ENCODE assay signal across 27 cellular contexts in genomic region chrX:69107747-69108410, GRCh38. TPM values are rescaled to one million over a fixed set of nuclear protein-coding genes. Genes with fewer than 3 reads are reported as not detected.
A peak's percentile ranks its signal among the peaks of the same experiment; 100 is the strongest.
DNase-seq lines count a peak whose midpoint lies in the region; ATAC-seq, FAIRE-seq and TF ChIP-seq lines count a peak whose summit lies in the region.
"Had no signal": no experiment of that assay in that cellular context is flagged by ENCODE, and none has a peak within 500 bp of the region (broad histone marks: within the 10 kb centered on the region; RNA-seq: fewer than 3 reads in every experiment).

No MANE protein-coding gene starts in this region.

- peaks cover 3% of the 10 kb centered on the region for H3K27me3 Mint-ChIP-seq in mesothelial cell of epicardium (ENCODE audit: low read depth)
- H3K27me3 Mint-ChIP-seq in type B pancreatic cell: no peaks in the 10 kb centered on the region
- H3K27me3 Mint-ChIP-seq: activated naive CD8-positive, alpha-beta T cell treated with anti-CD3 and anti-CD28 coated beads for 36 hours; activated T-helper 17 cell treated with anti-CD3 and anti-CD28 coated beads, Interleukin-2, amount 50 U/mL, for 72 hours had no signal

- no peak overlapping the region for H3K4me3 ChIP-seq in right atrium auricular region
- H3K4me3 ChIP-seq in K562: no peak overlapping the region
- H3K4me3 ChIP-seq: colonic mucosa, prostate gland, thoracic aorta had no signal

- peak overlapping the region in 1 of 2 experiments; percentile 41; a peak in 2 of 4 replicates for H3K9ac ChIP-seq in K562 (ENCODE audit: insufficient read depth in 1 of 2, low read depth in 2 of 2, low read length in 2 of 2)
- H3K9ac ChIP-seq: SK-N-SH had no signal

- H3K9me3 Mint-ChIP-seq in mesothelial cell of epicardium (peaks cover 6% of the 10 kb centered on the region), type B pancreatic cell (no peaks in the 10 kb centered on the region)
- H3K9me3 Mint-ChIP-seq: activated naive CD8-positive, alpha-beta T cell treated with anti-CD3 and anti-CD28 coated beads for 36 hours; activated T-helper 17 cell treated with anti-CD3 and anti-CD28 coated beads, Interleukin-2, amount 50 U/mL, for 72 hours; natural killer cell; stimulated activated naive B cell treated with anti-CD40 and anti-IgM and Interleukin-4, amounts not matched to agents 10 μg/mL and 1 μg/mL and 100 μg/mL, for 72 hours had no signal

- TF ChIP-seq EP300 in K562 (IDR thresholded peaks at IDR 0.05; ENCODE audit: low read length): no peak

- CTCF ChIA-PET in K562 (lab: Yijun Ruan, JAX; ENCODE audit: low intra/inter-chr PET ratio): no interaction called here

- no peaks in the 10 kb centered on the region for H3K9me3 ChIP-seq in right atrium auricular region
- H3K9me3 ChIP-seq in K562 (replicated peaks; ENCODE audit: control insufficient read depth, insufficient read depth, low read depth, low read length): no peaks in the 10 kb centered on the region
- H3K9me3 ChIP-seq: colonic mucosa, prostate gland, SK-N-SH, thoracic aorta had no signal

- in situ Hi-C loops in K562 (cut with MboI): no loop called here

- ATAC-seq in Right ventricle myocardium superior (ENCODE audit: poor library complexity) (peak; percentile 25), K562 (no peak), GM18873 (IDR thresholded peaks at IDR 0.05; ENCODE audit: low FRiP score, unreplicated experiment) (no peak), GM19463 (IDR thresholded peaks at IDR 0.05; ENCODE audit: unreplicated experiment) (no peak), HG02623 (IDR thresholded peaks at IDR 0.05; ENCODE audit: unreplicated experiment) (no peak)
- ATAC-seq: activated T-helper 17 cell treated with anti-CD3 and anti-CD28 coated beads, Interleukin-2, amount 50 U/mL, for 72 hours; natural killer cell; stimulated activated naive B cell treated with anti-CD40 and anti-IgM and Interleukin-4, amounts not matched to agents 10 μg/mL and 1 μg/mL and 100 μg/mL, for 72 hours had no signal

- BruUV-seq in K562 (replicated peaks; lab: Mats Ljungman, UMichigan): no TSS peak

- WGBS in K562 (ENCODE audit: insufficient coverage, low coverage, missing lambda C conversion rate): no CpG with 5 or more reads among the region's 7 CpGs

- H3K27me3 ChIP-seq in right atrium auricular region (no peaks in the 10 kb centered on the region), K562 (ENCODE audit: control insufficient read depth in 2 of 2, insufficient read depth in 2 of 2, low read length in 2 of 2) (no peaks in the 10 kb centered on the region)
- H3K27me3 ChIP-seq: colonic mucosa had no signal

- TF ChIP-seq POLR2A in K562 (conservative IDR thresholded peaks at IDR 0.05): no peak

- no peaks in the 10 kb centered on the region for H3K36me3 ChIP-seq in right atrium auricular region
- H3K36me3 ChIP-seq in K562 (ENCODE audit: control insufficient read depth, insufficient read depth, low read length): no peaks in the 10 kb centered on the region
- H3K36me3 ChIP-seq: colonic mucosa, prostate gland, thoracic aorta, WERI-Rb-1 had no signal

- TF ChIP-seq CTCF in right atrium auricular region (IDR thresholded peaks at IDR 0.05) (no peak), K562 (IDR thresholded peaks at IDR 0.05 in 2 of 3, conservative IDR thresholded peaks at IDR 0.05 in 1 of 3; ENCODE audit: insufficient read depth in 2 of 3, low read depth in 1 of 3, low read length in 3 of 3) (no peak), mesothelial cell of epicardium (IDR thresholded peaks at IDR 0.05; ENCODE audit: unreplicated experiment) (no peak), type B pancreatic cell (conservative IDR thresholded peaks at IDR 0.05) (no peak)

- peaks cover 50% of the 10 kb centered on the region for H3K4me1 Mint-ChIP-seq in mesothelial cell of epicardium
- peaks cover 36% of the 10 kb centered on the region for H3K4me1 Mint-ChIP-seq in type B pancreatic cell (ENCODE audit: unreplicated experiment)
- H3K4me1 Mint-ChIP-seq: activated naive CD8-positive, alpha-beta T cell treated with anti-CD3 and anti-CD28 coated beads for 36 hours; activated T-helper 17 cell treated with anti-CD3 and anti-CD28 coated beads, Interleukin-2, amount 50 U/mL, for 72 hours; natural killer cell; stimulated activated naive B cell treated with anti-CD40 and anti-IgM and Interleukin-4, amounts not matched to agents 10 μg/mL and 1 μg/mL and 100 μg/mL, for 72 hours had no signal

- POLR2A ChIA-PET in K562 (lab: Yijun Ruan, JAX): interaction anchor here (1.0 kb wide), 1 partner anchor 18 kb away, joined by 4 read pairs; no protein-coding TSS in a partner anchor

- H3K4me3 Mint-ChIP-seq in mesothelial cell of epicardium: no peak overlapping the region
- H3K4me3 Mint-ChIP-seq in type B pancreatic cell: no peak overlapping the region
- H3K4me3 Mint-ChIP-seq: activated naive CD8-positive, alpha-beta T cell treated with anti-CD3 and anti-CD28 coated beads for 36 hours; activated T-helper 17 cell treated with anti-CD3 and anti-CD28 coated beads, Interleukin-2, amount 50 U/mL, for 72 hours; natural killer cell; stimulated activated naive B cell treated with anti-CD40 and anti-IgM and Interleukin-4, amounts not matched to agents 10 μg/mL and 1 μg/mL and 100 μg/mL, for 72 hours had no signal

- H3K36me3 Mint-ChIP-seq in mesothelial cell of epicardium (no peaks in the 10 kb centered on the region), type B pancreatic cell (no peaks in the 10 kb centered on the region)
- H3K36me3 Mint-ChIP-seq: activated naive CD8-positive, alpha-beta T cell treated with anti-CD3 and anti-CD28 coated beads for 36 hours; natural killer cell; stimulated activated naive B cell treated with anti-CD40 and anti-IgM and Interleukin-4, amounts not matched to agents 10 μg/mL and 1 μg/mL and 100 μg/mL, for 72 hours had no signal

- peak overlapping the region; percentile 91 for H3K27ac Mint-ChIP-seq in mesothelial cell of epicardium
- H3K27ac Mint-ChIP-seq in type B pancreatic cell: peak overlapping the region; percentile 19
- H3K27ac Mint-ChIP-seq: activated naive CD8-positive, alpha-beta T cell treated with anti-CD3 and anti-CD28 coated beads for 36 hours; activated T-helper 17 cell treated with anti-CD3 and anti-CD28 coated beads, Interleukin-2, amount 50 U/mL, for 72 hours; natural killer cell; stimulated activated naive B cell treated with anti-CD40 and anti-IgM and Interleukin-4, amounts not matched to agents 10 μg/mL and 1 μg/mL and 100 μg/mL, for 72 hours had no signal

- H3K27ac ChIP-seq in right atrium auricular region (no peak overlapping the region), K562 (ENCODE audit: extremely low read depth, low read depth, low read length) (peak overlapping the region; percentile 46; the same call in 1 of the 3 replicates)
- H3K27ac ChIP-seq: colonic mucosa, prostate gland, thoracic aorta, WERI-Rb-1 had no signal

- H2AFZ ChIP-seq in K562 (ENCODE audit: low read depth, low read length): peak overlapping the region; percentile 79

- FAIRE-seq in K562 (lab: Jason Lieb, UNC): no peak
- FAIRE-seq: D721Med had no signal

- no peak overlapping the region for H3K4me2 ChIP-seq in K562 (ENCODE audit: insufficient read depth, low read length)
- H3K4me2 ChIP-seq: SK-N-SH had no signal

- no peak for TF ChIP-seq RAD21 in K562 (CRISPR knock-in tag; conservative IDR thresholded peaks at IDR 0.05 in 1 of 2, IDR thresholded peaks at IDR 0.05 in 1 of 2)

- intact Hi-C loops in Right ventricle myocardium superior (cut with DNase I): no loop called here
- intact Hi-C loops in K562 (cut with micrococcal nuclease): no loop called here

- H3K79me2 ChIP-seq in K562 (ENCODE audit: control insufficient read depth, insufficient read depth, low read length): no peaks in the 10 kb centered on the region

- DNase-seq in Right ventricle myocardium superior (no peak), right atrium auricular region (ENCODE audit: low spot score) (no peak), K562 (ENCODE audit: extremely low read depth in 1 of 4, low spot score in 3 of 4) (no peak), mesothelial cell of epicardium (ENCODE audit: low spot score in 2 of 2, unreplicated experiment in 2 of 2) (no peak), type B pancreatic cell (ENCODE audit: extremely low spot score, unreplicated experiment) (no peak)
- DNase-seq: 8988T; activated CD4-positive, alpha-beta T cell treated with anti-CD3 and anti-CD28 coated beads, Interleukin-2, amount 50 U/mL, for 1 hour; activated naive CD8-positive, alpha-beta T cell treated with anti-CD3 and anti-CD28 coated beads for 36 hours; colonic mucosa; HCEC 1CT; KG1; midbrain; natural killer cell; NCI-H1436 treated with DMSO at 0.1 percent for 48 hours; NCI-H524; RPMI8226; SK-N-SH; stimulated activated CD4-positive, alpha-beta T cell treated with anti-CD3 and anti-CD28 coated beads, Interleukin-1b, Interleukin-23, amount 100 ng/mL, for 48 hours; stimulated activated naive B cell treated with anti-CD40 and anti-IgM and Interleukin-4, amounts not matched to agents 10 μg/mL and 1 μg/mL and 100 μg/mL, for 72 hours; WERI-Rb-1 had no signal

- H3K4me1 ChIP-seq in right atrium auricular region (peaks cover 0 to 7% of the 10 kb centered on the region in 2 donors), K562 (replicated peaks in 1 of 2; ENCODE audit: control insufficient read depth in 2 of 2, insufficient read depth in 2 of 2, low read length in 2 of 2) (peaks cover 24% of the 10 kb centered on the region in 2 experiments; a peak in 4 of 5 replicates)
- H3K4me1 ChIP-seq: colonic mucosa, prostate gland had no signal

- peaks cover 5% of the 10 kb centered on the region for H3K9me1 ChIP-seq in K562 (ENCODE audit: control insufficient read depth, insufficient read depth, low read length)

- H4K20me1 ChIP-seq in K562 (replicated peaks; ENCODE audit: control insufficient read depth, insufficient read depth, low read length): no peaks in the 10 kb centered on the region

RNA-seq across cellular contexts. Expression of gene PJA1, which starts 57.4 kb away (rescaled TPM):
- total RNA-seq in Right ventricle myocardium superior: 13.3 TPM
- 10 to 100 TPM; 11.7 to 18.8 TPM for total RNA-seq in right atrium auricular region
- total RNA-seq in K562 (2011; cell fraction: chromatin; rRNA removed; ENCODE audit: low replicate concordance): 1.6 and 4.7 TPM in 2 replicates
- total RNA-seq in K562 (2011; cell fraction: nucleolus; rRNA removed): 0.92 and 1.3 TPM in 2 replicates
- 2.5 and 2.9 TPM in 2 replicates for total RNA-seq in K562 (2011; cell fraction: nucleoplasm; rRNA removed)
- total RNA-seq in K562 (2014; rRNA removed): 3.9 and 4.3 TPM in 2 replicates
- total RNA-seq in K562 (2014; rRNA removed; fragmentation: Illumina TruSeq; extraction: Trizol): 5.7 and 6.0 TPM in 2 replicates
- 4.0 TPM in 2 replicates for total RNA-seq in K562 (2015; rRNA removed; fragmentation: Illumina TruSeq; extraction: Trizol)
- total RNA-seq in K562 (2021): 4.0 and 4.1 TPM in 2 replicates
- polyA plus RNA-seq in K562 (2011; rRNA removed): 2.8 and 3.3 TPM in 2 replicates
- polyA plus RNA-seq in K562 (2011; cell fraction: cytosol; rRNA removed): 2.9 and 4.0 TPM in 2 replicates
- 2.5 TPM in 2 replicates for polyA plus RNA-seq in K562 (2011; cell fraction: nucleus; rRNA removed)
- polyA plus RNA-seq in K562 (2012): 5.0 and 6.4 TPM in 2 replicates
- 4.7 and 6.0 TPM in 2 replicates for polyA plus RNA-seq in K562 (2014; fragmentation: Illumina TruSeq; extraction: Trizol)
- polyA plus RNA-seq in K562 (2014; fragmentation: Nextera tagmentation; extraction: Ambion mirVana): 1 to 10 TPM; 1.6 to 1.8 TPM
- 3.2 and 3.6 TPM in 2 replicates for polyA plus RNA-seq in K562 (2014; rRNA removed)
- 5.7 and 6.4 TPM in 2 replicates for polyA minus RNA-seq in K562 (2011; rRNA and poly(A)+ RNA removed)
- 1.8 and 2.1 TPM in 2 replicates for polyA minus RNA-seq in K562 (2011; cell fraction: cytosol; rRNA and poly(A)+ RNA removed)
- 0.81 and 0.89 TPM in 2 replicates for polyA minus RNA-seq in K562 (2011; cell fraction: nucleus; rRNA and poly(A)+ RNA removed)
- total RNA-seq in mesothelial cell of epicardium: 34.8 to 37.5 TPM (median 37.2 TPM) in 3 replicates
- total RNA-seq in type B pancreatic cell (ENCODE audit: low replicate concordance): 47.5 and 50.6 TPM in 2 replicates
